15 cellular contexts compared by ENCODE assay signal in genomic region chr16:1650131-1650530, GRCh38.
"Had no signal": no experiment of that assay in that cellular context is flagged by ENCODE, and none has a peak within 500 bp of the region (broad histone marks: within the 10 kb centered on the region; RNA-seq: fewer than 3 reads in every experiment).

No MANE protein-coding gene starts in this region.

- ATAC-seq: activated T-cell treated with anti-CD3 and anti-CD28 coated beads, Interleukin-2, amount 50 U/mL, for 72 hours; left lung; naive thymus-derived CD8-positive, alpha-beta T cell had no signal

- H3K4me3 ChIP-seq: body of pancreas, left lung, skin epidermis, suprapubic skin had no signal

- H3K4me1 ChIP-seq: body of pancreas, left lung had no signal

- H3K9me3 ChIP-seq: body of pancreas, left lung, suprapubic skin had no signal

- H3K27ac ChIP-seq: body of pancreas, left lung, skin epidermis, suprapubic skin had no signal

- DNase-seq: activated CD4-positive, CD25-positive, alpha-beta regulatory T cell treated with anti-CD3 and anti-CD28 coated beads, Interleukin-2, amount 50 U/mL, for 72 hours; activated CD8-positive, alpha-beta memory T cell treated with anti-CD3 and anti-CD28 coated beads, Interleukin-2, amount 50 U/mL, for 48 hours; activated gamma-delta T cell treated with Interleukin-2 at 50 U/mL for 16 hours; activated naive CD8-positive, alpha-beta T cell treated with anti-CD3 and anti-CD28 coated beads for 36 hours; activated T-cell treated with anti-CD3 and anti-CD28 coated beads, Interleukin-2, amount 50 U/mL, for 72 hours; body of pancreas; kidney; naive thymus-derived CD8-positive, alpha-beta T cell; stimulated activated CD4-positive, alpha-beta T cell treated with anti-CD3 and anti-CD28 coated beads, Interleukin-15, amount 100 ng/mL, for 24 hours; stimulated activated CD4-positive, alpha-beta T cell treated with anti-CD3 and anti-CD28 coated beads, Interleukin-4, amount 100 ng/mL, for 24 hours; stimulated activated naive CD4-positive, alpha-beta T cell treated with Interleukin-2 at 50 U/mL for 16 hours; T-helper 9 cell had no signal

- H3K27me3 ChIP-seq: body of pancreas, left lung, suprapubic skin had no signal
